ENCODE assay signal across 14 cellular contexts in the genomic region with DNA sequence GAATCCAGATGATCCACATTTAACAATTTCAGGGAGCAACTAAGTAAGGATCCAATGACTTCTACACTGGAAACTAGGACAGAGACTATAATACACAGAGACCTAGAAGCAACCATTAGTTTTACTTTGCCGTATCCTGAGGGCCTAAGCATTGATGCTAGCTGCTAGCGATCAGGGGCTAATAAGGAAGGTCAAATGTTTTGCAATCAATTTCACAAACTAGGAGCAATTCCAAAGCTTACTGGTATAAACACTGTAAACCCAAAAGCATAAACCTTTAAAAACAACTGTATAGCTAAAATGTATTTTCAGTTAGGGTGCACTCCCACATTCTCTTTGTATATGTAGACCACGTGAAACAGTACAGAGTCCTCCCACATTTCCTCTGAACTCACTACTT. TPM values are rescaled to one million over a fixed set of nuclear protein-coding genes. Genes with fewer than 3 reads are reported as not detected.
A peak's percentile ranks its signal among the peaks of the same experiment; 100 is the strongest.
DNase-seq lines count a peak whose midpoint lies in the region; ATAC-seq and TF ChIP-seq lines count a peak whose summit lies in the region.
"Had no signal": no experiment of that assay in that cellular context is flagged by ENCODE, and none has a peak within 500 bp of the region (broad histone marks: within the 10 kb centered on the region; RNA-seq: fewer than 3 reads in every experiment).

No MANE protein-coding gene starts in this region.

- TF ChIP-seq RAD21 in IMR-90 (IDR thresholded peaks at IDR 0.05; ENCODE audit: low read length): no peak

- peaks cover 19% of the 10 kb centered on the region for H3K9me1 ChIP-seq in IMR-90 (ENCODE audit: insufficient read depth, low read length)

- H2BK20ac ChIP-seq in IMR-90 (ENCODE audit: low read depth, low read length): peak overlapping the region; percentile 13; the same call in 1 of the 2 replicates

- H4K20me1 ChIP-seq in IMR-90 (ENCODE audit: insufficient read depth, low read length): peaks cover 10% of the 10 kb centered on the region; the same call in 1 of the 2 replicates
- H4K20me1 ChIP-seq in fibroblast of lung (ENCODE audit: control insufficient read depth, extremely low read depth, insufficient read depth, low read length): no peaks in the 10 kb centered on the region

- peaks cover 21 to 84% of the 10 kb centered on the region in 2 experiments for H3K79me1 ChIP-seq in IMR-90 (ENCODE audit: low read depth in 1 of 2, low read length in 2 of 2)

- H3K4ac ChIP-seq in IMR-90 (ENCODE audit: low read depth, low read length): peak overlapping the region; percentile 68

- peak overlapping the region; percentile 49; the same call in 1 of the 2 replicates for H3K14ac ChIP-seq in IMR-90 (replicated peaks; ENCODE audit: low read depth, low read length)

- TF ChIP-seq POLR2A in IMR-90 (IDR thresholded peaks at IDR 0.05; ENCODE audit: low read depth, low read length): no peak
- no peak for TF ChIP-seq POLR2A in vagina (IDR thresholded peaks at IDR 0.05)

- H2BK5ac ChIP-seq in IMR-90 (ENCODE audit: low read depth, low read length, poor library complexity, severe bottlenecking): peak overlapping the region; percentile 59

- peaks cover 42% of the 10 kb centered on the region for H3K79me2 ChIP-seq in fibroblast of lung (ENCODE audit: control insufficient read depth, insufficient read depth, low read length)

- H3K9ac ChIP-seq in IMR-90 (ENCODE audit: low read depth, low read length): no peak overlapping the region
- H3K9ac ChIP-seq in fibroblast of lung (ENCODE audit: insufficient read depth, low read length): no peak overlapping the region

- TF ChIP-seq CTCF in IMR-90 (conservative IDR thresholded peaks at IDR 0.05; ENCODE audit: low read depth, low read length) (no peak), fibroblast of lung (conservative IDR thresholded peaks at IDR 0.05 in 1 of 2, IDR thresholded peaks at IDR 0.05 in 1 of 2; ENCODE audit: low read depth in 1 of 2, low read length in 2 of 2) (no peak), lung (IDR thresholded peaks at IDR 0.05; ENCODE audit: control extremely low read depth, extremely low read depth) (no peak), vagina (IDR thresholded peaks at IDR 0.05) (no peak)

- no peaks in the 10 kb centered on the region for H3K9me3 ChIP-seq in IMR-90 (ENCODE audit: control insufficient read depth, insufficient read depth, low read length)
- no peaks in the 10 kb centered on the region for H3K9me3 ChIP-seq in fibroblast of lung (ENCODE audit: control insufficient read depth, insufficient read depth, low read depth, low read length)
- no peaks in the 10 kb centered on the region for H3K9me3 ChIP-seq in lung (ENCODE audit: control insufficient read depth in 2 of 2, insufficient read depth in 1 of 2, low read length in 1 of 2)
- no peaks in the 10 kb centered on the region for H3K9me3 ChIP-seq in vagina

- H3K36me3 ChIP-seq in IMR-90 (ENCODE audit: control insufficient read depth, insufficient read depth, low read length) (peaks cover 13% of the 10 kb centered on the region), fibroblast of lung (ENCODE audit: control insufficient read depth, insufficient read depth, low read length) (no peaks in the 10 kb centered on the region), lung (ENCODE audit: control insufficient read depth in 2 of 2, insufficient read depth in 2 of 2, low read length in 2 of 2) (no peaks in the 10 kb centered on the region), vagina (no peaks in the 10 kb centered on the region)

- H4K8ac ChIP-seq in IMR-90 (ENCODE audit: low read depth in 2 of 2, low read length in 2 of 2): peak overlapping the region in 1 of 2 experiments; percentile 4; a peak in 1 of 4 replicates

- DNase-seq in IMR-90 (no peak), fibroblast of lung (ENCODE audit: low read depth in 2 of 2) (peak in 1 of 2 donors; percentile 72), lung (ENCODE audit: low spot score) (no peak), vagina (ENCODE audit: extremely low spot score in 2 of 2) (no peak), LoVo (ENCODE audit: low spot score) (no peak), A172 (ENCODE audit: low spot score) (no peak)
- DNase-seq: C1 segment of cervical spinal cord; CD4-positive, alpha-beta T cell; DMS153; DMS79 treated with DMSO at 0.1 percent for 48 hours; EL had no signal

- in situ Hi-C loops in IMR-90 (cut with MboI; ENCODE audit: low sequenced_read_pairs): no loop called here

- intact Hi-C loops in IMR-90 (cut with micrococcal nuclease): no loop called here
- intact Hi-C loops in vagina (cut with DNase I): no loop called here

- H3K56ac ChIP-seq in IMR-90 (ENCODE audit: extremely low read depth, insufficient read depth, low read length): no peak overlapping the region

- peak overlapping the region; percentile 94 for H3K18ac ChIP-seq in IMR-90 (ENCODE audit: low read depth, low read length)

- no CpG with 5 or more reads among the region's 3 CpGs for WGBS in IMR-90 (ENCODE audit: extremely low coverage in 2 of 2, insufficient read length in 1 of 2), 2 experiments
- WGBS in lung, 2 donors: 66 to 74% methylated on average over 3 of the region's 3 CpGs

- POLR2A ChIA-PET in IMR-90 (lab: Charles Lee; ENCODE audit: unreplicated experiment): no interaction called here

- H4K5ac ChIP-seq in IMR-90 (ENCODE audit: low read depth, low read length): peak overlapping the region; percentile 57; the same call in 1 of the 2 replicates

- no peak overlapping the region for H2AK9ac ChIP-seq in IMR-90 (replicated peaks; ENCODE audit: low read depth, low read length, poor library complexity)

- H3K27me3 ChIP-seq in IMR-90 (ENCODE audit: control insufficient read depth, insufficient read depth, low read length) (no peaks in the 10 kb centered on the region), fibroblast of lung (ENCODE audit: control insufficient read depth, insufficient read depth, low read length) (no peaks in the 10 kb centered on the region), lung (ENCODE audit: control insufficient read depth, insufficient read depth) (no peaks in the 10 kb centered on the region), vagina (no peaks in the 10 kb centered on the region)

- 0 out of 2 replicates have a peak overlapping the region, but pooled peaks have one; percentile 71 for H4K91ac ChIP-seq in IMR-90 (ENCODE audit: insufficient read depth, low read depth, low read length)

- H2AK5ac ChIP-seq in IMR-90 (ENCODE audit: low read depth, low read length): 0 out of 2 replicates have a peak overlapping the region, but pooled peaks have one; percentile 12

- CTCF ChIA-PET in IMR-90 (lab: Yijun Ruan, JAX): no interaction called here

- H3K4me3 ChIP-seq in IMR-90 (ENCODE audit: insufficient read depth, low read depth, low read length) (no peak overlapping the region), fibroblast of lung (replicated peaks in 1 of 4; ENCODE audit: control extremely low read depth in 1 of 4, insufficient read depth in 1 of 4, low read depth in 3 of 4, low read length in 4 of 4) (no peak overlapping the region), lung (no peak overlapping the region), vagina (no peak overlapping the region)

- dilution Hi-C loops in IMR-90 (cut with HindIII; ENCODE audit: low sequenced_read_pairs, unreplicated experiment): no loop called here

- ATAC-seq in IMR-90 (ENCODE audit: low read depth) (no peak), lung (ENCODE audit: insufficient read depth, low FRiP score) (peak; percentile 11), GM18867 (IDR thresholded peaks at IDR 0.05; ENCODE audit: unreplicated experiment) (no peak)
- ATAC-seq: HCT116 had no signal

- H3K4me2 ChIP-seq in IMR-90 (ENCODE audit: low read depth, low read length) (peak overlapping the region; percentile 35; the same call in 1 of the 2 replicates), fibroblast of lung (ENCODE audit: extremely low read depth, insufficient read depth, low read length) (peak overlapping the region; percentile 11)

- BruUV-seq in IMR-90 (replicated peaks; lab: Mats Ljungman, UMichigan): no TSS peak

- peaks cover 16% of the 10 kb centered on the region for H3K4me1 ChIP-seq in IMR-90 (ENCODE audit: control insufficient read depth, insufficient read depth, low read length)
- peaks cover 8% of the 10 kb centered on the region for H3K4me1 ChIP-seq in fibroblast of lung (ENCODE audit: control insufficient read depth, extremely low read depth, insufficient read depth, low read length)
- peaks cover 1 to 5% of the 10 kb centered on the region in 2 donors for H3K4me1 ChIP-seq in lung (ENCODE audit: control insufficient read depth in 2 of 2, insufficient read depth in 2 of 2, low read length in 2 of 2)
- peaks cover 6% of the 10 kb centered on the region for H3K4me1 ChIP-seq in vagina

- H3K27ac ChIP-seq in IMR-90 (ENCODE audit: insufficient read depth, low read length) (peak overlapping the region; percentile 73; the same call in 1 of the 2 replicates), fibroblast of lung (ENCODE audit: insufficient read depth, low read length) (no peak overlapping the region), lung (ENCODE audit: low read depth in 1 of 2, low read length in 1 of 2) (no peak overlapping the region), vagina (peak overlapping the region; percentile 58)

- H2BK120ac ChIP-seq in IMR-90 (ENCODE audit: low read depth, low read length): peak overlapping the region; percentile 44

- 0 out of 3 replicates have a peak overlapping the region, but pooled peaks have one; percentile 15 for H2BK15ac ChIP-seq in IMR-90 (ENCODE audit: low read depth, low read length)

- no peak overlapping the region for H2AFZ ChIP-seq in IMR-90 (replicated peaks; ENCODE audit: low read length, poor library complexity)
- H2AFZ ChIP-seq in fibroblast of lung (ENCODE audit: low read length): no peak overlapping the region

- no peak overlapping the region for H3K23ac ChIP-seq in IMR-90 (ENCODE audit: low read depth, low read length)

TF ChIP-seq in IMR-90, 13 proteins besides CTCF, POLR2A, EP300 and RAD21 (continues in another document):
- 0 out of 2 replicates have a peak, but pooled peaks have one; percentile 8 for TF ChIP-seq CEBPB (IDR thresholded peaks at IDR 0.05; ENCODE audit: low read depth, low read length)

RNA-seq across cellular contexts. Expression of gene FBN1, which starts 31.5 kb away (rescaled TPM):
- 283 and 326 TPM in 2 replicates for total RNA-seq in IMR-90 (2012; rRNA removed)
- polyA plus RNA-seq in IMR-90 (2012; rRNA removed): 130 and 134 TPM in 2 replicates
- polyA plus RNA-seq in IMR-90 (2012; cell fraction: cytosol; rRNA removed): 90.0 and 130 TPM in 2 replicates
- 150 and 261 TPM in 2 replicates for polyA plus RNA-seq in IMR-90 (2012; cell fraction: nucleus; rRNA removed; ENCODE audit: low replicate concordance)
- total RNA-seq in fibroblast of lung: 260 and 446 TPM in 2 replicates
- polyA plus RNA-seq in fibroblast of lung: 243 and 368 TPM in 2 replicates
- 144 and 241 TPM in 2 replicates for polyA plus RNA-seq in fibroblast of lung (2012)
- polyA minus RNA-seq in fibroblast of lung (ENCODE audit: low replicate concordance): 316 and 342 TPM in 2 replicates
- 100 to 1,000 TPM in 1 of 2 donors, 10 to 100 TPM in 1; 98.3 to 170 TPM for total RNA-seq in lung
- 10 to 100 TPM in 1 of 2 donors, 1 to 10 TPM in 1; 6.0 to 23.4 TPM for polyA plus RNA-seq in lung
- total RNA-seq in vagina: 102 TPM
- 142 and 156 TPM in 2 replicates for total RNA-seq in A172 (2014; rRNA removed; shearing (Covaris generic))
- polyA plus RNA-seq: IgD-negative memory B cell had no signal

Comparison
In these comparisons a context has a peak if more than half of its experiments do, and no peak if none do; other contexts are left out.
1. H3K27ac ChIP-seq: peak in IMR-90 (single experiment) and vagina (single experiment); none in fibroblast of lung (single experiment) and lung (0 of 2).